ENCODE assay signal across 8 cellular contexts in the genomic region with DNA sequence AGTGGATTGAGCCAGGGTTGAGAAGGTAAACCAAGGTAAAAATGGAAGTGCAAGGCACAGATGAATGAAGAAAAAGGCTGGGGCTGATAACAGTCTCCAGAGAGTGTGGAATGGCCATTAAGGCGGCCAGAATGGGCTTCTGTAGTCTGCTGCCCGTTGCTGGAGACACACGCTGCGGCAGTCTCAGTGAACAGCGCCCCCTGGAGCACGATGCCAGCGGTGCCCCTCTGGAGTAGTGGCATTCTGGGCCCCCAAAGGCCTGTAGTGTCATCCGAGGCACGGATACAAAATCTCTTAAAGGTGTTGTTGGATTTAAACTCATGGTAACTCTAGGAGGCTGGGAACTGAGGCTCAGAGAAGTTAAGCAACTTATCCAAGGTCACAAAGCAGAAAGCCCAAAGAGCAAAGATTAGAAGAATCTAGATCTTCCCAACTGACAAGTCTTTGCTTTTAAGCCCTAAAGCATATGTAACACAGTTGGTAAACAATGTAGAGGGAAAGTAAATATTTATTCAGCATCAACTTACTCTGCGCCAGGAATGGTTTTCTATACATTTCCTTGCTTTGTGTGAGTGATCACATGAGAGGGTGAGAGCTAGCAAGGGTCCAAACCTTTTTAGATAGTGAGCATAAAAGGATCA. TPM values are rescaled to one million over a fixed set of nuclear protein-coding genes. Genes with fewer than 3 reads are reported as not detected.
DNase-seq lines count a peak whose midpoint lies in the region; ATAC-seq and TF ChIP-seq lines count a peak whose summit lies in the region.

No MANE protein-coding gene starts in this region.

- H3K36me3 ChIP-seq in KMS-11 (ENCODE audit: insufficient read depth): no peaks in the 10 kb centered on the region
- no peaks in the 10 kb centered on the region for H3K36me3 ChIP-seq in suprapubic skin

- no peaks in the 10 kb centered on the region for H3K9me3 Mint-ChIP-seq in memory B cell

- no peaks in the 10 kb centered on the region for H4K20me1 ChIP-seq in KMS-11 (ENCODE audit: insufficient read depth)

- no peaks in the 10 kb centered on the region for H3K4me1 ChIP-seq in KMS-11 (ENCODE audit: low read depth, poor library complexity, severe bottlenecking)
- H3K4me1 ChIP-seq in suprapubic skin: no peaks in the 10 kb centered on the region

- H3K79me2 ChIP-seq in KMS-11 (ENCODE audit: insufficient read depth, low read depth): no peaks in the 10 kb centered on the region

- TF ChIP-seq EP300 in suprapubic skin (IDR thresholded peaks at IDR 0.05): no peak

- ATAC-seq in GM21619 (IDR thresholded peaks at IDR 0.05; ENCODE audit: unreplicated experiment): peak; percentile 92
- ATAC-seq in memory B cell (ENCODE audit: low read depth): peak; percentile 70

- H3K4me1 Mint-ChIP-seq in memory B cell: peaks cover 43% of the 10 kb centered on the region

- H3K9me3 ChIP-seq in suprapubic skin: no peaks in the 10 kb centered on the region

- no peak overlapping the region for H3K4me3 ChIP-seq in KMS-11 (IDR thresholded peaks at IDR 0.05; ENCODE audit: insufficient read depth, low read depth, low read length)
- H3K4me3 ChIP-seq in WI38 (ENCODE audit: low read depth, low read length): no peak overlapping the region
- no peak overlapping the region for H3K4me3 ChIP-seq in suprapubic skin

- no peaks in the 10 kb centered on the region for H3K27me3 Mint-ChIP-seq in memory B cell

- WGBS in suprapubic skin: 38% methylated on average over 10 of the region's 10 CpGs

- peak overlapping the region; percentile 18 for H3K27ac Mint-ChIP-seq in memory B cell

- no peak overlapping the region for H3K4me3 Mint-ChIP-seq in memory B cell

- no peak for TF ChIP-seq POLR2A in suprapubic skin (IDR thresholded peaks at IDR 0.05)

- peak; percentile 64 for DNase-seq in ELR (ENCODE audit: low read depth)
- DNase-seq in central memory CD4-positive, alpha-beta T cell: peak; percentile 47
- peak; percentile 71 to 79 for DNase-seq in memory B cell (ENCODE audit: low spot score in 2 of 2)
- DNase-seq in suprapubic skin (ENCODE audit: low spot score in 2 of 2): no peak
- no peak for DNase-seq in superior temporal gyrus (ENCODE audit: extremely low spot score)

- no peak overlapping the region for H3K27ac ChIP-seq in KMS-11
- no peak overlapping the region for H3K27ac ChIP-seq in suprapubic skin

- TF ChIP-seq CTCF in KMS-11 (conservative IDR thresholded peaks at IDR 0.05; ENCODE audit: low read depth, low read length) (peak; percentile 74), WI38 (IDR thresholded peaks at IDR 0.05; ENCODE audit: low read depth, low read length) (peak; percentile 70), suprapubic skin (IDR thresholded peaks at IDR 0.05) (peak; percentile 20 to 47)

- no peak overlapping the region for H2AFZ ChIP-seq in KMS-11 (ENCODE audit: low read depth)

- H3K9ac ChIP-seq in KMS-11: no peak overlapping the region

- H3K36me3 Mint-ChIP-seq in memory B cell: peaks cover 3% of the 10 kb centered on the region

- H3K27me3 ChIP-seq in KMS-11 (ENCODE audit: insufficient read depth, low read depth) (no peaks in the 10 kb centered on the region), suprapubic skin (no peaks in the 10 kb centered on the region)

- no peak overlapping the region for H3K4me2 ChIP-seq in KMS-11

RNA-seq across cellular contexts. Expression of a gene that starts 18.2 kb away (rescaled TPM):
- total RNA-seq in suprapubic skin: 1 to 10 TPM in 1 of 4 donors, under 1 TPM in 1, not detected in 2; 0.18 to 3.0 TPM

RNA-seq across cellular contexts. Expression of a gene that starts 42.2 kb away (rescaled TPM):
- under 1 TPM in 2 of 4 donors, not detected in 2; 0.26 to 0.36 TPM for total RNA-seq in suprapubic skin

Comparison
In these comparisons a context has a peak if more than half of its experiments do, and no peak if none do; other contexts are left out.
1. DNase-seq: peak in ELR (single experiment), central memory CD4-positive, alpha-beta T cell (single experiment) and memory B cell (2 of 2); none in suprapubic skin (0 of 2) and superior temporal gyrus (single experiment).
2. Peak in every context shown above with its lines, with median percentiles within 50 percentile points of each other: CTCF ChIP-seq.